Comparison of ENCODE assay signal across 8 cellular contexts in genomic region chr2:110677530-110678456, GRCh38. TPM values are rescaled to one million over a fixed set of nuclear protein-coding genes. Genes with fewer than 3 reads are reported as not detected.
DNase-seq lines count a peak whose midpoint lies in the region; ATAC-seq, FAIRE-seq and TF ChIP-seq lines count a peak whose summit lies in the region.

BUB1 (minus strand) TSS chr2:110678063; CDS start chr2:110677995, 68 bp downstream.

- H3K4me3 ChIP-seq in heart right ventricle: peak within 1 kb of the TSS; percentile 51 to 98 (median 69)

- peaks cover 2 to 42% (median 22%) of the 10 kb centered on the region in 9 donors for H3K4me1 ChIP-seq in heart right ventricle

- ATAC-seq in HG02852 (IDR thresholded peaks at IDR 0.05; ENCODE audit: unreplicated experiment) (peak; percentile 77), heart right ventricle (peak; percentile 98 to 100 (median 100))

- peak; percentile 93 for TF ChIP-seq POLR2A in GM12892 (IDR thresholded peaks at IDR 0.05; ENCODE audit: low read depth, low read length)

- H3K36me3 ChIP-seq in heart right ventricle: no peaks in the 10 kb centered on the region

- no peak for TF ChIP-seq CTCF in heart right ventricle (IDR thresholded peaks at IDR 0.05)

- H3K9me3 ChIP-seq in heart right ventricle: no peaks in the 10 kb centered on the region

- intact Hi-C loops in heart right ventricle (cut with DNase I): loop anchor here in 1 of 10 donors (10.0 kb wide), 1 partner anchor 77 kb away; no protein-coding TSS in a partner anchor
- intact Hi-C loops in posterior vena cava (cut with DNase I): no loop called here

- DNase-seq in GM12892 (ENCODE audit: insufficient read length) (peak; percentile 94), NCI-H146 (lab: John Stamatoyannopoulos, UW) (peak; percentile 98), T-helper 1 cell (peak; percentile 89 to 97 (median 94)), amniotic epithelial cell (ENCODE audit: low read depth) (peak; percentile 92), heart right ventricle (peak; percentile 97), posterior vena cava (ENCODE audit: low spot score) (peak; percentile 99), ureter (ENCODE audit: low spot score) (peak; percentile 98)

- peak within 1 kb of the TSS; percentile 54 to 96 (median 86) for H3K27ac ChIP-seq in heart right ventricle

- no peaks in the 10 kb centered on the region for H3K27me3 ChIP-seq in heart right ventricle

- WGBS in heart right ventricle, 2 donors: 0% methylated on average over 57 to 58 of the region's 58 CpGs

- peak; percentile 95 for FAIRE-seq in GM12892 (lab: Jason Lieb, UNC)

RNA-seq across cellular contexts. Expression of gene BUB1, which starts in this region (rescaled TPM):
- 64.7 TPM for polyA plus RNA-seq in GM12892 (2012; ENCODE audit: missing spikeins)
- total RNA-seq in heart right ventricle (1 to 10 TPM in 5 of 10 donors, under 1 TPM in 5; 0.12 to 4.5 (median 0.77) TPM), posterior vena cava (1 to 10 TPM in 1 of 2 donors, under 1 TPM in 1; 0.57 to 1.1 TPM), ureter (1.4 TPM)
- under 1 TPM; 0.15 to 0.20 TPM for polyA plus RNA-seq in heart right ventricle

Comparison
In these comparisons a context has a peak if more than half of its experiments do, and no peak if none do; other contexts are left out.
1. Peak in every context shown above with its lines: DNase-seq, ATAC-seq, H3K4me3 ChIP-seq and H3K27ac ChIP-seq.